Comparison of ENCODE assay signal across 25 cellular contexts in genomic region chr2:156947261-156947660, GRCh38.
"Had no signal": no experiment of that assay in that cellular context is flagged by ENCODE, and none has a peak within 500 bp of the region (broad histone marks: within the 10 kb centered on the region; RNA-seq: fewer than 3 reads in every experiment).

No MANE protein-coding gene starts in this region.

- H3K9ac ChIP-seq: neural progenitor cell had no signal

- ATAC-seq: gastroesophageal sphincter; left colon; left ventricle myocardium superior; natural killer cell treated with Interleukin-12 subunit alpha and Interleukin-12 subunit beta and Interleukin-15 and Interleukin-18, amount 100 ng/mL, for 72 hours; stimulated activated effector memory CD8-positive, alpha-beta T cell treated with anti-CD3 and anti-CD28 coated beads, Interleukin-12 subunit alpha, Interleukin-12 subunit beta, amount 100 ng/mL, for 72 hours; stimulated activated naive CD8-positive, alpha-beta T cell treated with anti-CD3 and anti-CD28 coated beads, Interleukin-15, Interleukin-2, amounts not matched to agents 100 U/mL and 50 U/mL, for 24 hours had no signal

- H3K27ac ChIP-seq: coronary artery, gastroesophageal sphincter, neural progenitor cell, ovary, right atrium auricular region, suprapubic skin, thyroid gland had no signal

- H2AFZ ChIP-seq: neural progenitor cell had no signal

- H3K4me1 ChIP-seq: gastroesophageal sphincter, neural progenitor cell, right atrium auricular region, suprapubic skin, thyroid gland had no signal

- H3K9me3 ChIP-seq: ovary, thyroid gland had no signal

- H3K27me3 ChIP-seq: gastroesophageal sphincter, neural progenitor cell, ovary, right atrium auricular region, suprapubic skin, thyroid gland had no signal

- H3K4me3 ChIP-seq: coronary artery, gastroesophageal sphincter, lung, neural progenitor cell, ovary, right atrium auricular region, smooth muscle cell, suprapubic skin, thyroid gland had no signal

- H3K4me2 ChIP-seq: neural progenitor cell, smooth muscle cell had no signal

- DNase-seq: effector CD4-positive, alpha-beta T cell; endodermal cell; erythroblast; glutamatergic neuron; immature natural killer cell; kidney; left colon; left ventricle myocardium superior; mesenchymal stem cell; midbrain; nucleus accumbens; ovary; stimulated activated CD4-positive, alpha-beta T cell treated with anti-CD3 and anti-CD28 coated beads, Interleukin-2, amount 100 ng/mL, for 48 hours; stimulated activated CD8-positive, alpha-beta memory T cell treated with anti-CD3 and anti-CD28 coated beads, Interleukin-4, amount 100 ng/mL, for 48 hours; stimulated activated naive CD8-positive, alpha-beta T cell treated with anti-CD3 and anti-CD28 coated beads, Interleukin-15, Interleukin-2, amounts not matched to agents 100 U/mL and 50 U/mL, for 24 hours; thyroid gland had no signal

- H3K36me3 ChIP-seq: gastroesophageal sphincter, neural progenitor cell, ovary, right atrium auricular region, suprapubic skin, thyroid gland had no signal
